8 cellular contexts compared by ENCODE assay signal in genomic region chr14:74922752-74923401, GRCh38. TPM values are rescaled to one million over a fixed set of nuclear protein-coding genes. Genes with fewer than 3 reads are reported as not detected.
DNase-seq lines count a peak whose midpoint lies in the region; ATAC-seq and TF ChIP-seq lines count a peak whose summit lies in the region.

Gene RPS6KL1, minus strand, starts transcription at chr14:74923260. Its CDS starts 1,719 bp downstream, at chr14:74921541.

- H2AK5ac ChIP-seq in IMR-90 (ENCODE audit: low read depth, low read length) = no peak within 1 kb of the TSS

- H3K9ac ChIP-seq in IMR-90 (ENCODE audit: low read depth, low read length) (no peak within 1 kb of the TSS), fibroblast of lung (ENCODE audit: insufficient read depth, low read length) (peak within 1 kb of the TSS; percentile 62)

- TF ChIP-seq CTCF in IMR-90 (conservative IDR thresholded peaks at IDR 0.05; ENCODE audit: low read depth, low read length) = no peak
- no peak for TF ChIP-seq CTCF in fibroblast of lung (conservative IDR thresholded peaks at IDR 0.05 in 1 of 2, IDR thresholded peaks at IDR 0.05 in 1 of 2; ENCODE audit: low read depth in 1 of 2, low read length in 2 of 2)

- no peak for TF ChIP-seq RAD21 in IMR-90 (IDR thresholded peaks at IDR 0.05; ENCODE audit: low read length)

- H3K4ac ChIP-seq in IMR-90 (ENCODE audit: low read depth, low read length) = no peak within 1 kb of the TSS

- H4K91ac ChIP-seq in IMR-90 (ENCODE audit: insufficient read depth, low read depth, low read length) = no peak within 1 kb of the TSS

- 0 out of 2 replicates have a peak, but pooled peaks cover 2% of the 10 kb centered on the region for H3K9me1 ChIP-seq in IMR-90 (ENCODE audit: insufficient read depth, low read length)

- H3K56ac ChIP-seq in IMR-90 (ENCODE audit: extremely low read depth, insufficient read depth, low read length) = no peak within 1 kb of the TSS

- BruUV-seq in IMR-90 (replicated peaks; lab: Mats Ljungman, UMichigan) = no TSS peak

- H4K5ac ChIP-seq in IMR-90 (ENCODE audit: low read depth, low read length) = no peak within 1 kb of the TSS

- TF ChIP-seq POLR2A in IMR-90 (IDR thresholded peaks at IDR 0.05; ENCODE audit: low read depth, low read length) = no peak

- no peak within 1 kb of the TSS for H3K18ac ChIP-seq in IMR-90 (ENCODE audit: low read depth, low read length)

- peak; percentile 29 to 74 (median 47) for DNase-seq in CD8-positive, alpha-beta memory T cell
- DNase-seq in IMR-90 (peak; percentile 68), OCI-M2 (lab: John Stamatoyannopoulos, UW; ENCODE audit: unreplicated experiment) (peak; percentile 36), fibroblast of lung (ENCODE audit: low read depth in 2 of 2) (peak; percentile 71 to 75), myocyte (ENCODE audit: low read depth) (peak; percentile 84)
- peak; percentile 37 to 57 for DNase-seq in activated T-helper 1 cell treated with anti-CD3 and anti-CD28 coated beads, Interleukin-2, amount 50 U/mL, for 16 hours (ENCODE audit: low read depth in 1 of 2, low spot score in 1 of 2)
- DNase-seq in stimulated activated CD8-positive, alpha-beta memory T cell treated with anti-CD3 and anti-CD28 coated beads, Interleukin-7, amount 100 ng/mL, for 48 hours (ENCODE audit: extremely low read depth in 1 of 2, low read depth in 1 of 2) = peak; percentile 45 to 61

- no peak within 1 kb of the TSS for H2BK5ac ChIP-seq in IMR-90 (ENCODE audit: low read depth, low read length, poor library complexity, severe bottlenecking)

- no peaks in the 10 kb centered on the region for H3K9me3 ChIP-seq in CD8-positive, alpha-beta memory T cell (ENCODE audit: low read length)
- no peaks in the 10 kb centered on the region for H3K9me3 ChIP-seq in IMR-90 (ENCODE audit: control insufficient read depth, insufficient read depth, low read length)
- H3K9me3 ChIP-seq in fibroblast of lung (ENCODE audit: control insufficient read depth, insufficient read depth, low read depth, low read length) = no peaks in the 10 kb centered on the region

- H3K36me3 ChIP-seq in CD8-positive, alpha-beta memory T cell (ENCODE audit: insufficient read depth, low read length) = no peaks in the 10 kb centered on the region
- H3K36me3 ChIP-seq in IMR-90 (ENCODE audit: control insufficient read depth, insufficient read depth, low read length) (no peaks in the 10 kb centered on the region), fibroblast of lung (ENCODE audit: control insufficient read depth, insufficient read depth, low read length) (no peaks in the 10 kb centered on the region)

- POLR2A ChIA-PET in CD8-positive, alpha-beta memory T cell (lab: Charles Lee) = no interaction called here
- POLR2A ChIA-PET in IMR-90 (lab: Charles Lee; ENCODE audit: unreplicated experiment) = interaction anchor here (0.6 to 0.7 kb wide), 2 partner anchors 12 to 55 kb away, joined by 4 to 9 read pairs; no protein-coding TSS in a partner anchor

- no peak within 1 kb of the TSS for H2BK120ac ChIP-seq in IMR-90 (ENCODE audit: low read depth, low read length)

- intact Hi-C loops in IMR-90 (cut with micrococcal nuclease) = no loop called here

- H2BK20ac ChIP-seq in IMR-90 (ENCODE audit: low read depth, low read length) = no peak within 1 kb of the TSS

- CTCF ChIA-PET in CD8-positive, alpha-beta memory T cell (lab: Charles Lee) = interaction anchor here (1.1 to 3.1 kb wide), 6 partner anchors 9 to 166 kb away, joined by 3 to 13 read pairs (median 8); no protein-coding TSS in a partner anchor
- CTCF ChIA-PET in IMR-90 (lab: Yijun Ruan, JAX) = interaction anchor here (1.4 to 1.5 kb wide), 2 partner anchors 17 to 165 kb away, joined by 3 to 7 read pairs; no protein-coding TSS in a partner anchor

- H3K36me3 Mint-ChIP-seq in CD8-positive, alpha-beta memory T cell = peaks cover 0 to 5% (median 0%) of the 10 kb centered on the region in 3 donors

- H3K4me3 Mint-ChIP-seq in CD8-positive, alpha-beta memory T cell = peak within 1 kb of the TSS in 6 of 7 donors; percentile 37 to 76 (median 58)

- no peak within 1 kb of the TSS for H4K8ac ChIP-seq in IMR-90 (ENCODE audit: low read depth in 2 of 2, low read length in 2 of 2)

- H3K27me3 ChIP-seq in CD8-positive, alpha-beta memory T cell (ENCODE audit: insufficient read depth, low read length, poor library complexity, severe bottlenecking) = no peaks in the 10 kb centered on the region
- H3K27me3 ChIP-seq in IMR-90 (ENCODE audit: control insufficient read depth, insufficient read depth, low read length) (peaks cover 4% of the 10 kb centered on the region), fibroblast of lung (ENCODE audit: control insufficient read depth, insufficient read depth, low read length) (peaks cover 3% of the 10 kb centered on the region)

- no peak within 1 kb of the TSS for H3K4me3 ChIP-seq in CD8-positive, alpha-beta memory T cell (ENCODE audit: low read length)
- peak within 1 kb of the TSS; percentile 47 for H3K4me3 ChIP-seq in IMR-90 (ENCODE audit: insufficient read depth, low read depth, low read length)
- H3K4me3 ChIP-seq in fibroblast of lung (replicated peaks in 1 of 4; ENCODE audit: control extremely low read depth in 1 of 4, insufficient read depth in 1 of 4, low read depth in 3 of 4, low read length in 4 of 4) = peak within 1 kb of the TSS in 3 of 4 experiments; percentile 52 to 56 (median 55)

- WGBS in IMR-90 (ENCODE audit: extremely low coverage in 2 of 2, insufficient read length in 1 of 2), 2 experiments = 24% methylated on average over 5 of the region's 51 CpGs; no CpG with 5 or more reads in 1 of the 2 experiments

- H3K4me2 ChIP-seq in IMR-90 (ENCODE audit: low read depth, low read length) (peak within 1 kb of the TSS; percentile 76), fibroblast of lung (ENCODE audit: extremely low read depth, insufficient read depth, low read length) (peak within 1 kb of the TSS; percentile 60)

- H2AFZ ChIP-seq in IMR-90 (replicated peaks; ENCODE audit: low read length, poor library complexity) = peak within 1 kb of the TSS; percentile 88
- peak within 1 kb of the TSS; percentile 50 for H2AFZ ChIP-seq in fibroblast of lung (ENCODE audit: low read length)

- dilution Hi-C loops in IMR-90 (cut with HindIII; ENCODE audit: low sequenced_read_pairs, unreplicated experiment) = no loop called here

- H2BK15ac ChIP-seq in IMR-90 (ENCODE audit: low read depth, low read length) = no peak within 1 kb of the TSS

- in situ Hi-C loops in IMR-90 (cut with MboI; ENCODE audit: low sequenced_read_pairs) = no loop called here

- H3K4me1 Mint-ChIP-seq in CD8-positive, alpha-beta memory T cell = peaks cover 0 to 13% (median 1%) of the 10 kb centered on the region in 3 donors

- H3K23ac ChIP-seq in IMR-90 (ENCODE audit: low read depth, low read length) = 0 out of 2 replicates have a peak within 1 kb of the TSS, but pooled peaks have one; percentile 46

- H3K14ac ChIP-seq in IMR-90 (replicated peaks; ENCODE audit: low read depth, low read length) = no peak within 1 kb of the TSS

- H3K27ac Mint-ChIP-seq in CD8-positive, alpha-beta memory T cell = peak within 1 kb of the TSS in 1 of 8 donors; percentile 32

- H3K4me1 ChIP-seq in CD8-positive, alpha-beta memory T cell (ENCODE audit: insufficient read depth, low read length) = peaks cover 5% of the 10 kb centered on the region
- H3K4me1 ChIP-seq in IMR-90 (ENCODE audit: control insufficient read depth, insufficient read depth, low read length) (peaks cover 3% of the 10 kb centered on the region; the same call in 1 of the 2 replicates), fibroblast of lung (ENCODE audit: control insufficient read depth, extremely low read depth, insufficient read depth, low read length) (no peaks in the 10 kb centered on the region)

- no peaks in the 10 kb centered on the region for H3K79me1 ChIP-seq in IMR-90 (ENCODE audit: low read depth in 1 of 2, low read length in 2 of 2)

- H4K20me1 ChIP-seq in IMR-90 (ENCODE audit: insufficient read depth, low read length) (no peaks in the 10 kb centered on the region), fibroblast of lung (ENCODE audit: control insufficient read depth, extremely low read depth, insufficient read depth, low read length) (no peaks in the 10 kb centered on the region)

- no peak within 1 kb of the TSS for H3K27ac ChIP-seq in CD8-positive, alpha-beta memory T cell (ENCODE audit: low read depth, low read length)
- H3K27ac ChIP-seq in IMR-90 (ENCODE audit: insufficient read depth, low read length) = no peak within 1 kb of the TSS
- H3K27ac ChIP-seq in fibroblast of lung (ENCODE audit: insufficient read depth, low read length) = no peak within 1 kb of the TSS

- H2AK9ac ChIP-seq in IMR-90 (replicated peaks; ENCODE audit: low read depth, low read length, poor library complexity) = peak within 1 kb of the TSS; percentile 70

- no peaks in the 10 kb centered on the region for H3K79me2 ChIP-seq in fibroblast of lung (ENCODE audit: control insufficient read depth, insufficient read depth, low read length)

- peaks cover 0 to 3% (median 0%) of the 10 kb centered on the region in 5 donors for H3K9me3 Mint-ChIP-seq in CD8-positive, alpha-beta memory T cell

- H3K27me3 Mint-ChIP-seq in CD8-positive, alpha-beta memory T cell = peaks cover 4 to 20% of the 10 kb centered on the region in 2 donors

- ATAC-seq in GM21390 (IDR thresholded peaks at IDR 0.05; ENCODE audit: unreplicated experiment) (peak; percentile 85), IMR-90 (ENCODE audit: low read depth) (peak; percentile 97)

TF ChIP-seq in IMR-90, 13 proteins besides CTCF, POLR2A, EP300 and RAD21:
- no peak for TF ChIP-seq CHD1 (IDR thresholded peaks at IDR 0.05; ENCODE audit: low read depth, low read length)
- peak; percentile 92 for TF ChIP-seq RCOR1 (IDR thresholded peaks at IDR 0.05; ENCODE audit: insufficient replicate concordance, low read length)

RNA-seq across cellular contexts. Expression of gene RPS6KL1, which starts in this region (rescaled TPM):
- 1 to 10 TPM; 4.8 to 5.0 TPM for total RNA-seq in CD8-positive, alpha-beta memory T cell
- not detected for polyA plus RNA-seq in CD8-positive, alpha-beta memory T cell
- total RNA-seq in IMR-90 (2012; rRNA removed) = 0.72 and 1.1 TPM in 2 replicates
- polyA plus RNA-seq in IMR-90 (2012; rRNA removed) = 1.2 and 1.7 TPM in 2 replicates
- 0.44 and 0.67 TPM in 2 replicates for polyA plus RNA-seq in IMR-90 (2012; cell fraction: cytosol; rRNA removed)
- 3.6 and 5.3 TPM in 2 replicates for polyA plus RNA-seq in IMR-90 (2012; cell fraction: nucleus; rRNA removed; ENCODE audit: low replicate concordance)
- total RNA-seq in fibroblast of lung = 0.26 and 1.2 TPM in 2 replicates
- 0.52 and 1.4 TPM in 2 replicates for polyA plus RNA-seq in fibroblast of lung
- 0.26 and 1.2 TPM in 2 replicates for polyA plus RNA-seq in fibroblast of lung (2012)
- polyA minus RNA-seq in fibroblast of lung (ENCODE audit: low replicate concordance) = not detected in 2 replicates
- 17.1 and 23.6 TPM in 2 replicates for total RNA-seq in myocyte
- polyA plus RNA-seq in myocyte (2012) = 5.4 TPM
